8 cellular contexts compared by ENCODE assay signal in the genomic region with DNA sequence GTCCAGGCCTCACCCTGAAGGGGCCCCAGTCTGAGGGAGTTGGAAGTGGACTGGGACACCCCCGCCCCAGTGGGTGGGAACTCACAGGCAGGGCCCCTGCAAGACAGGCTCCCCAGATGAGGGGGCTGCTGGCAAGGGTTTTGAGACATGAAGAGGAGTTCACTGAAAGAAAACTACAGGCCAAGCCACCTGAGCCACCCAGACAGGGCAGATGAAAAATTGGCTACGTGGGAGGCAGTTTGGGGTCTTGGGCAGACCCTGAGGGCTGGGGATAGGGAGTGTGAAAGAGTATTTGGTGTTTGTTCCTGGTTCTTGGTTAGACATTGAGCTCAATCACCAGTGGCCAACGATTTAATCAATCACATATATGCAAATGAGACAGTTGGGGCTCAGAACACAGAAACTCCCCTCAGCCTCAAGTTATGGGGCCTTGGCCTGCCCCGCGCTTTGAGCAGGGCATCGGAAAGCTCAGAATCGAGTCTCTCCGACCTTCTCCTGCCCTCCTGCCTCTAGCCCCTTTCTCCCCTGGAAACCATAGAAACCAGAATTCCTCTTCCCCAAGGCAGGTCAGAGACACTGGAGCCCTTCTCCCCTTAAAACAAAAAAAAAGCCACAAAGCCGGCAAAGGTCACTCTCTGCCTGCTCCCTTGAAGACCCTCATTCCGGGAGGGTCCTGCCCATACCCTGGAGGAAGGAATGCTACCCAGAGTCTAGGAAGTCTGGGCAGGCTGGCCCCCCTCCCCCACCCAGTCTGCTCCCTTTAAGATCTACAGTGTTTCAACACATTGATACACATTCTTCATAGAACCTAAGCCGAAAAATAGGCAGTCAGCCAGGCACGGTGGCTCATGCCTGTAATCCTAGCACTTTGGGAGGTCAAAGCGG. TPM values are rescaled to one million over a fixed set of nuclear protein-coding genes. Genes with fewer than 3 reads are reported as not detected.
DNase-seq lines count a peak whose midpoint lies in the region; ATAC-seq and TF ChIP-seq lines count a peak whose summit lies in the region.

No MANE protein-coding gene starts in this region.

- H3K79me2 ChIP-seq in OCI-LY1 (ENCODE audit: insufficient read depth, low read length) (no peaks in the 10 kb centered on the region), trophoblast cell (ENCODE audit: control insufficient read depth, insufficient read depth, low read length, poor library complexity) (peaks cover 12% of the 10 kb centered on the region)

- H2BK12ac ChIP-seq in trophoblast cell (ENCODE audit: low read length): peak overlapping the region; percentile 53

- H3K79me1 ChIP-seq in trophoblast cell (ENCODE audit: low read length): peaks cover 29% of the 10 kb centered on the region

- no CpG with 5 or more reads among the region's 13 CpGs for WGBS in trophoblast cell (ENCODE audit: extremely low coverage, insufficient coverage, insufficient read length)

- H3K9me2 ChIP-seq in OCI-LY1 (ENCODE audit: low read depth, low read length): no peaks in the 10 kb centered on the region

- no peak overlapping the region for H3K23ac ChIP-seq in trophoblast cell (ENCODE audit: low read length)

- peak overlapping the region; percentile 96 for H2BK5ac ChIP-seq in trophoblast cell (ENCODE audit: low read depth, low read length, poor library complexity)

- peak overlapping the region; percentile 49 for H4K12ac ChIP-seq in trophoblast cell (ENCODE audit: low read depth, low read length)

- DNase-seq in ELF-1 (ENCODE audit: low read depth, low spot score) (peak; percentile 81), epithelial cell of esophagus (ENCODE audit: low read depth) (peak; percentile 80), trophoblast cell (peak; percentile 15 to 56), SHP77 treated with DMSO at 0.1 percent for 48 hours (lab: John Stamatoyannopoulos, UW) (no peak), Ammon's horn (ENCODE audit: low spot score) (no peak)
- DNase-seq in activated CD4-positive, alpha-beta T cell treated with anti-CD3 and anti-CD28 coated beads for 1 hour: no peak

- peak overlapping the region; percentile 96 for H4K8ac ChIP-seq in trophoblast cell (ENCODE audit: low read depth, low read length)

- H3K27me3 ChIP-seq in OCI-LY1 (ENCODE audit: insufficient read depth, low read length) (no peaks in the 10 kb centered on the region), trophoblast cell (ENCODE audit: insufficient read depth, low read length) (no peaks in the 10 kb centered on the region)

- peak overlapping the region; percentile 80 for H3K4ac ChIP-seq in trophoblast cell (ENCODE audit: low read depth, low read length)

- 0 out of 2 replicates have a peak, but pooled peaks cover 4% of the 10 kb centered on the region for H3F3A ChIP-seq in OCI-LY1 (ENCODE audit: insufficient read depth, low read length)

- H3K36me3 ChIP-seq in OCI-LY1 (ENCODE audit: insufficient read depth, low read length) (peaks cover 9% of the 10 kb centered on the region; the same call in 1 of the 2 replicates), trophoblast cell (ENCODE audit: control insufficient read depth in 1 of 2, insufficient read depth in 2 of 2, low read length in 2 of 2) (peaks cover 32 to 34% of the 10 kb centered on the region in 2 experiments)

- TF ChIP-seq CTCF in OCI-LY1 (IDR thresholded peaks at IDR 0.05; ENCODE audit: low read length): no peak
- TF ChIP-seq CTCF in epithelial cell of esophagus (IDR thresholded peaks at IDR 0.05; ENCODE audit: insufficient read depth, low read depth, low read length, missing control alignments): no peak

- H3K27ac ChIP-seq in OCI-LY1 (ENCODE audit: low read depth, low read length, poor library complexity, severe bottlenecking) (peak overlapping the region; percentile 33), trophoblast cell (ENCODE audit: low read depth, low read length) (peak overlapping the region; percentile 97)

- no peaks in the 10 kb centered on the region for H4K20me1 ChIP-seq in OCI-LY1 (ENCODE audit: insufficient read depth, low read length)

- no peak overlapping the region for H2AFZ ChIP-seq in OCI-LY1 (ENCODE audit: low read length)
- peak overlapping the region; percentile 33 for H2AFZ ChIP-seq in trophoblast cell (ENCODE audit: insufficient read depth, low read length, poor library complexity)

- H3K4me3 ChIP-seq in OCI-LY1 (ENCODE audit: low read depth, low read length, poor library complexity, severe bottlenecking): no peak overlapping the region
- H3K4me3 ChIP-seq in epithelial cell of esophagus (ENCODE audit: low read length): no peak overlapping the region
- no peak overlapping the region for H3K4me3 ChIP-seq in trophoblast cell (ENCODE audit: low read depth, low read length)

- H3K18ac ChIP-seq in trophoblast cell (ENCODE audit: low read length): peak overlapping the region; percentile 82

- H3K4me2 ChIP-seq in OCI-LY1 (ENCODE audit: low read length): no peak overlapping the region
- H3K4me2 ChIP-seq in trophoblast cell (ENCODE audit: low read length): peak overlapping the region; percentile 59

- H3K4me1 ChIP-seq in OCI-LY1 (ENCODE audit: insufficient read depth, low read length, severe bottlenecking) (peaks cover 20% of the 10 kb centered on the region), trophoblast cell (ENCODE audit: control insufficient read depth in 1 of 2, insufficient read depth in 2 of 2, low read length in 2 of 2) (peaks cover 30 to 54% of the 10 kb centered on the region in 2 experiments)

- H3K9ac ChIP-seq in OCI-LY1 (ENCODE audit: low read length) (no peak overlapping the region), trophoblast cell (ENCODE audit: low read length) (no peak overlapping the region)

- ATAC-seq in HG03469 (IDR thresholded peaks at IDR 0.05; ENCODE audit: unreplicated experiment): no peak

- H2BK120ac ChIP-seq in trophoblast cell (ENCODE audit: insufficient read depth, low read length, poor library complexity): peak overlapping the region; percentile 98

- peak overlapping the region; percentile 84 for H3K14ac ChIP-seq in trophoblast cell (ENCODE audit: low read length)

- H3K9me3 ChIP-seq in OCI-LY1 (ENCODE audit: low read length) (no peaks in the 10 kb centered on the region), trophoblast cell (ENCODE audit: insufficient read depth, low read depth, low read length) (peaks cover 2% of the 10 kb centered on the region)

- H4K91ac ChIP-seq in trophoblast cell (ENCODE audit: low read depth, low read length): peak overlapping the region; percentile 99

- H2AK5ac ChIP-seq in trophoblast cell (ENCODE audit: low read length): peak overlapping the region; percentile 82

RNA-seq across cellular contexts. Expression of a gene that starts 1.3 kb away (rescaled TPM):
- polyA plus RNA-seq in trophoblast cell (2013): 476 and 488 TPM in 2 replicates

RNA-seq across cellular contexts. Expression of a gene that starts 20.1 kb away (rescaled TPM):
- 51.1 and 52.0 TPM in 2 replicates for polyA plus RNA-seq in trophoblast cell (2013)

RNA-seq across cellular contexts. Expression of a gene that starts 41.8 kb away (rescaled TPM):
- not detected in 2 replicates for polyA plus RNA-seq in trophoblast cell (2013)

RNA-seq across cellular contexts. Expression of a gene that starts 53.3 kb away (rescaled TPM):
- 182 and 198 TPM in 2 replicates for polyA plus RNA-seq in trophoblast cell (2013)

Comparison
In these comparisons a context has a peak if more than half of its experiments do, and no peak if none do; other contexts are left out.
1. DNase-seq: peak in ELF-1 (single experiment), epithelial cell of esophagus (single experiment) and trophoblast cell (2 of 2); none in SHP77 treated with DMSO at 0.1 percent for 48 hours (single experiment), Ammon's horn (single experiment) and activated CD4-positive, alpha-beta T cell treated with anti-CD3 and anti-CD28 coated beads for 1 hour (single experiment).